ENCODE assay signal across 27 cellular contexts in genomic region chr16:59574296-59574695, GRCh38.
"Had no signal": no experiment of that assay in that cellular context is flagged by ENCODE, and none has a peak within 500 bp of the region (broad histone marks: within the 10 kb centered on the region; RNA-seq: fewer than 3 reads in every experiment).

No MANE protein-coding gene starts in this region.

- H3K36me3 ChIP-seq: adrenal gland, esophagus squamous epithelium, gastrocnemius medialis, left lung, lower lobe of right lung, neural progenitor cell, thoracic aorta had no signal

- DNase-seq: activated CD4-positive, alpha-beta T cell treated with anti-CD3 and anti-CD28 coated beads for 4 hours; activated CD4-positive, alpha-beta T cell treated with anti-CD3 and anti-CD28 coated beads, Interleukin-2, amount 50 U/mL, for 4 hours; activated effector memory CD4-positive, alpha-beta T cell treated with anti-CD3 and anti-CD28 coated beads, Interleukin-2, amount 50 U/mL, for 16 hours; activated naive CD4-positive, alpha-beta T cell treated with anti-CD3 and anti-CD28 coated beads for 36 hours; activated naive CD8-positive, alpha-beta T cell treated with anti-CD3 and anti-CD28 coated beads for 36 hours; activated T-cell treated with anti-CD3 and anti-CD28 coated beads for 4 hours; adrenal gland; aorta; caudate nucleus; endodermal cell; esophagus squamous epithelium; gastrocnemius medialis; glutamatergic neuron; left lung; lower lobe of right lung; mesendoderm; natural killer cell; occipital lobe; posterior cingulate gyrus; right cardiac atrium; stimulated activated CD4-positive, alpha-beta T cell treated with anti-CD3 and anti-CD28 coated beads, Interleukin-12 subunit alpha, Interleukin-12 subunit beta, amount 100 ng/mL, for 4 hours; stimulated activated CD4-positive, alpha-beta T cell treated with anti-CD3 and anti-CD28 coated beads, Interleukin-4, amount 100 ng/mL, for 1 hour; T-helper 9 cell; trophoblast cell had no signal

- H3K4me1 ChIP-seq: adrenal gland, esophagus squamous epithelium, gastrocnemius medialis, left lung, lower lobe of right lung had no signal

- H3K9me3 ChIP-seq: adrenal gland, esophagus squamous epithelium, gastrocnemius medialis, lower lobe of right lung, thoracic aorta had no signal

- H3K27me3 ChIP-seq: adrenal gland, esophagus squamous epithelium, gastrocnemius medialis, left lung, neural progenitor cell had no signal

- H2AFZ ChIP-seq: neural progenitor cell had no signal

- H3K4me2 ChIP-seq: neural progenitor cell had no signal

- ATAC-seq: gastrocnemius medialis, left lung, lower lobe of right lung, natural killer cell, right cardiac atrium had no signal

- H3K4me3 ChIP-seq: adrenal gland, esophagus squamous epithelium, gastrocnemius medialis, left lung, lower lobe of right lung, neural progenitor cell, thoracic aorta had no signal

- H3K9ac ChIP-seq: neural progenitor cell had no signal

- H3K27ac ChIP-seq: adrenal gland, esophagus squamous epithelium, gastrocnemius medialis, left lung, lower lobe of right lung, neural progenitor cell, thoracic aorta, VCaP had no signal
